ENCODE assay signal across 9 cellular contexts in the genomic region with DNA sequence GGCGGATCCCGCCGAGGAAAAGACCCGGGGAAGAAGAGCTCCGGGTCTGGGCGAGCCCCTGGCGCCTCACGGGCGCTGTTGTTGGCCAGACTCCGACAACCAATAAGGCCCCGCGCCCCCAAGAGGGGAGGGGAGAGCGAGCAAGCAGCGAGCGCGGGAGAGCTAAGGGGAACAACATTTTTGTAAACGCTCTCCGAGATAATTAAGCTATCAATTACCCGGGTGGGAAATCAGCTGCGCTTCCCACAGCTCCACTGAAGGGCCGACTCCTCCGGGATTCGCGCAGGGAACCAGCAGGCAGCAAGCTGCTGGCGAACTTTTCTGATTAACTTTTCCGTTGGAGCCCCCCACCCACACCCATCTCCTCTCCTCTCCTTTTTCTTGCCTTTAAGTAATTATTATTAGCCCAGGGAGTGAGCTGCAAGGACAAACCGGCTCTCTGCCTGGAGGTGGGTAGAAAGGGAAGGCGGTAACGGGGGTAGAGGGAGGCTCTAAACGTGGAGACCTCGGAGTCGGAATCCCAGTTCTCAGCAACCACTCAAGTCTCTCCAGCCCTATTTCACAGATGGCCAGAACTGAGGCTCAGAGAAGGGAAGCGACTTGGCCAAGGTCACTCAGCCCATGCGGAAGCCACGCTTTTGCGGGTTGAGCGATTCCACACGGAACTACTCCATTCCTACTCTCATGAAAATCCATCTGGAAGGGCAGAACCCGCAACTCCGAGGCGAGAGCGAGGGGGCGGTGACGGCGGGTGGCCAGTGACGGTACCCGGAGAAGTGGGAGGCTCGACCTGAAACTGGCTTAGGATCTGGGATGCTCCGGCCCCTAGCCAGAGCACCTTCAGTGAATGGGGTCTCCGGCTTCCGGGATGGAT. TPM values are rescaled to one million over a fixed set of nuclear protein-coding genes. Genes with fewer than 3 reads are reported as not detected.
DNase-seq lines count a peak whose midpoint lies in the region; ATAC-seq and TF ChIP-seq lines count a peak whose summit lies in the region.
"Had no signal": no experiment of that assay in that cellular context is flagged by ENCODE, and none has a peak within 500 bp of the region (broad histone marks: within the 10 kb centered on the region; RNA-seq: fewer than 3 reads in every experiment).

No MANE protein-coding gene starts in this region.

- POLR2A ChIA-PET in Caco-2 (lab: Charles Lee): no interaction called here

- H3K4me3 Mint-ChIP-seq in Caco-2 (ENCODE audit: unreplicated experiment) (peak overlapping the region; percentile 61), endothelial cell (ENCODE audit: unreplicated experiment) (peak overlapping the region; percentile 88)

- CTCF ChIA-PET in Caco-2 (lab: Charles Lee): interaction anchor here (0.7 to 1.0 kb wide), 2 partner anchors 14 to 106 kb away, joined by 3 read pairs; no protein-coding TSS in a partner anchor

- intact Hi-C loops in Caco-2 (cut with micrococcal nuclease; ENCODE audit: unreplicated experiment): loop anchor here (5.0 kb wide), 1 partner anchor 166 kb away; no protein-coding TSS in a partner anchor

- H3K27me3 ChIP-seq in Caco-2 (replicated peaks; ENCODE audit: control insufficient read depth, insufficient read depth, low read length) (0 out of 2 replicates have a peak, but pooled peaks cover 3% of the 10 kb centered on the region), neuron (ENCODE audit: insufficient read depth, low read length) (peaks cover 53% of the 10 kb centered on the region)

- TF ChIP-seq CTCF in Caco-2 (IDR thresholded peaks at IDR 0.05; ENCODE audit: insufficient read depth in 1 of 2, low read depth in 1 of 2, low read length in 1 of 2, severe bottlenecking in 1 of 2, unreplicated experiment in 1 of 2): no peak
- TF ChIP-seq CTCF in endothelial cell (IDR thresholded peaks at IDR 0.05; ENCODE audit: unreplicated experiment): no peak

- H3K4me1 Mint-ChIP-seq in Caco-2 (ENCODE audit: low read depth, unreplicated experiment) (no peaks in the 10 kb centered on the region), endothelial cell (ENCODE audit: unreplicated experiment) (peaks cover 8% of the 10 kb centered on the region)

- H3K4me1 ChIP-seq in Caco-2 (0 out of 2 replicates have a peak, but pooled peaks cover 4% of the 10 kb centered on the region), neuron (ENCODE audit: insufficient read depth, low read length) (peaks cover 3% of the 10 kb centered on the region)

- H3K27ac Mint-ChIP-seq in Caco-2 (ENCODE audit: unreplicated experiment) (no peak overlapping the region), endothelial cell (ENCODE audit: unreplicated experiment) (no peak overlapping the region)

- no TSS peak for BruUV-seq in Caco-2 (replicated peaks; lab: Mats Ljungman, UMichigan)

- H3K27me3 Mint-ChIP-seq in Caco-2 (ENCODE audit: insufficient read depth, unreplicated experiment): peaks cover 15% of the 10 kb centered on the region
- H3K27me3 Mint-ChIP-seq in endothelial cell (ENCODE audit: unreplicated experiment): peaks cover 6% of the 10 kb centered on the region

- H3K36me3 ChIP-seq in Caco-2 (ENCODE audit: control insufficient read depth, insufficient read depth, low read length): no peaks in the 10 kb centered on the region
- no peaks in the 10 kb centered on the region for H3K36me3 ChIP-seq in neuron (ENCODE audit: insufficient read depth, low read length)
- H3K36me3 ChIP-seq: neutrophil had no signal

- H3K9me3 Mint-ChIP-seq in Caco-2 (ENCODE audit: unreplicated experiment) (no peaks in the 10 kb centered on the region), endothelial cell (ENCODE audit: unreplicated experiment) (no peaks in the 10 kb centered on the region)

- no peak for ATAC-seq in GM19463 (IDR thresholded peaks at IDR 0.05; ENCODE audit: unreplicated experiment)
- no peak for ATAC-seq in HG03571 (IDR thresholded peaks at IDR 0.05; ENCODE audit: unreplicated experiment)
- ATAC-seq in HG02938 (IDR thresholded peaks at IDR 0.05; ENCODE audit: unreplicated experiment): no peak

- no peaks in the 10 kb centered on the region for H3K36me3 Mint-ChIP-seq in Caco-2 (ENCODE audit: insufficient read depth, unreplicated experiment)
- H3K36me3 Mint-ChIP-seq in endothelial cell (ENCODE audit: low read depth, unreplicated experiment): no peaks in the 10 kb centered on the region

- no peak for DNase-seq in Caco-2
- DNase-seq in NCI-H1092 treated with DMSO at 0.1 percent for 48 hours (lab: John Stamatoyannopoulos, UW): peak; percentile 29
- DNase-seq in endothelial cell (ENCODE audit: low spot score): peak; percentile 51
- no peak for DNase-seq in NCI-H1694 treated with DMSO at 0.1 percent for 48 hours (lab: John Stamatoyannopoulos, UW)

- H2AFZ ChIP-seq in neuron (ENCODE audit: low read depth, low read length): peak overlapping the region; percentile 87

- no peak overlapping the region for H3K4me3 ChIP-seq in Caco-2 (ENCODE audit: low read depth, low read length)
- peak overlapping the region; percentile 21 for H3K4me3 ChIP-seq in neuron (ENCODE audit: low read length)

- H3K9me3 ChIP-seq in Caco-2 (no peaks in the 10 kb centered on the region), neuron (ENCODE audit: low read length) (no peaks in the 10 kb centered on the region)
- H3K9me3 ChIP-seq: neutrophil had no signal

RNA-seq across cellular contexts. Expression of gene ASTN2, which starts 1.3 kb away (rescaled TPM):
- 12.0 and 12.7 TPM in 2 replicates for total RNA-seq in Caco-2 (2022)
- 10.0 TPM for total RNA-seq in endothelial cell (ENCODE audit: unreplicated experiment)

Comparison
In these comparisons a context has a peak if more than half of its experiments do, and no peak if none do; other contexts are left out.
1. DNase-seq: peak in NCI-H1092 treated with DMSO at 0.1 percent for 48 hours (single experiment) and endothelial cell (single experiment); none in Caco-2 (0 of 2) and NCI-H1694 treated with DMSO at 0.1 percent for 48 hours (single experiment).